ENCODE assay signal across 8 cellular contexts in genomic region chr17:4807534-4808377, GRCh38. TPM values are rescaled to one million over a fixed set of nuclear protein-coding genes. Genes with fewer than 3 reads are reported as not detected.
A peak's percentile ranks its signal among the peaks of the same experiment; 100 is the strongest.
DNase-seq lines count a peak whose midpoint lies in the region; ATAC-seq and TF ChIP-seq lines count a peak whose summit lies in the region.

No MANE protein-coding gene starts in this region.

- H3K9me3 Mint-ChIP-seq in GM23338: peaks cover 3% of the 10 kb centered on the region; the same call in 2 of the 3 replicates
- H3K9me3 Mint-ChIP-seq in activated naive CD4-positive, alpha-beta T cell treated with anti-CD3 and anti-CD28 coated beads, Interleukin-2, amount 50 U/mL, for 72 hours: no peaks in the 10 kb centered on the region

- peak overlapping the region; percentile 80; the same call in 1 of the 2 replicates for H3K27ac Mint-ChIP-seq in GM23338
- H3K27ac Mint-ChIP-seq in activated naive CD4-positive, alpha-beta T cell treated with anti-CD3 and anti-CD28 coated beads, Interleukin-2, amount 50 U/mL, for 72 hours: peak overlapping the region; percentile 28 to 81

- H3K27me3 ChIP-seq in GM23338 (ENCODE audit: insufficient read depth): no peaks in the 10 kb centered on the region
- H3K27me3 ChIP-seq in hepatocyte: no peaks in the 10 kb centered on the region
- H3K27me3 ChIP-seq in skeletal muscle tissue (ENCODE audit: control insufficient read depth in 3 of 3, insufficient read depth in 3 of 3, low read length in 3 of 3): no peaks in the 10 kb centered on the region

- H3F3A ChIP-seq in GM23338 (replicated peaks; ENCODE audit: low read depth): no peaks in the 10 kb centered on the region

- TF ChIP-seq CTCF in GM23338 (conservative IDR thresholded peaks at IDR 0.05; ENCODE audit: low read depth in 2 of 2): no peak
- no peak for TF ChIP-seq CTCF in hepatocyte (IDR thresholded peaks at IDR 0.05; ENCODE audit: poor library complexity)

- peaks cover 19% of the 10 kb centered on the region for H3K27me3 Mint-ChIP-seq in GM23338 (ENCODE audit: insufficient read depth, low read depth, poor library complexity)

- H3K4me1 ChIP-seq in GM23338 (ENCODE audit: insufficient read depth) (peaks cover 6% of the 10 kb centered on the region), hepatocyte (ENCODE audit: insufficient read depth) (no peaks in the 10 kb centered on the region), skeletal muscle tissue (ENCODE audit: control insufficient read depth in 3 of 3, insufficient read depth in 3 of 3, low read length in 3 of 3) (peaks cover 12 to 20% (median 16%) of the 10 kb centered on the region in 3 donors)

- peak; percentile 9 for ATAC-seq in GM23338
- no peak for ATAC-seq in activated naive CD4-positive, alpha-beta T cell treated with anti-CD3 and anti-CD28 coated beads, Interleukin-2, amount 50 U/mL, for 72 hours

- 67% methylated on average over 19 of the region's 38 CpGs for WGBS in hepatocyte (ENCODE audit: low lambda C conversion rate, missing lambda C conversion rate)

- peaks cover 8% of the 10 kb centered on the region; the same call in 2 of the 3 replicates for H3K4me1 Mint-ChIP-seq in GM23338

- peaks cover 14% of the 10 kb centered on the region for H3K36me3 ChIP-seq in GM23338 (ENCODE audit: insufficient read depth)
- H3K36me3 ChIP-seq in hepatocyte (replicated peaks; ENCODE audit: insufficient read depth, low read depth): no peaks in the 10 kb centered on the region
- peaks cover 6 to 7% (median 7%) of the 10 kb centered on the region in 3 donors for H3K36me3 ChIP-seq in skeletal muscle tissue (ENCODE audit: control insufficient read depth in 3 of 3, insufficient read depth in 3 of 3, low read length in 3 of 3)

- H3K9ac ChIP-seq in skeletal muscle tissue (ENCODE audit: low read depth in 1 of 3, low read length in 3 of 3): peak overlapping the region in 2 of 3 donors; percentile 42 to 50

- no peaks in the 10 kb centered on the region for H3K79me2 ChIP-seq in GM23338 (replicated peaks; ENCODE audit: insufficient read depth)
- peaks cover 10% of the 10 kb centered on the region for H3K79me2 ChIP-seq in hepatocyte

- H3K4me2 ChIP-seq in GM23338 (peak overlapping the region; percentile 78), hepatocyte (peak overlapping the region; percentile 82)

- H3K4me3 Mint-ChIP-seq in GM23338: peak overlapping the region; percentile 91

- H2AFZ ChIP-seq in GM23338 (no peak overlapping the region), hepatocyte (peak overlapping the region; percentile 82)

- no peak overlapping the region for H3K27ac ChIP-seq in GM23338 (ENCODE audit: low read depth)
- H3K27ac ChIP-seq in hepatocyte: peak overlapping the region; percentile 86
- H3K27ac ChIP-seq in skeletal muscle tissue (ENCODE audit: low read depth, low read length): no peak overlapping the region

- DNase-seq in GM23338 (ENCODE audit: low spot score) (no peak), hepatocyte (ENCODE audit: low spot score) (peak; percentile 38), activated gamma-delta T cell (lab: John Stamatoyannopoulos, UW) (no peak), islet precursor cell (no peak), NCI-H2171 treated with DMSO at 0.1 percent for 48 hours (lab: John Stamatoyannopoulos, UW) (no peak), DMS79 treated with DMSO at 0.1 percent for 48 hours (lab: John Stamatoyannopoulos, UW) (no peak)
- DNase-seq in activated naive CD4-positive, alpha-beta T cell treated with anti-CD3 and anti-CD28 coated beads, Interleukin-2, amount 50 U/mL, for 72 hours (ENCODE audit: low spot score in 2 of 2): no peak

- no peaks in the 10 kb centered on the region; the same call in 1 of the 2 replicates for H4K20me1 ChIP-seq in GM23338 (replicated peaks; ENCODE audit: insufficient read depth)
- no peaks in the 10 kb centered on the region for H4K20me1 ChIP-seq in hepatocyte (ENCODE audit: insufficient read depth, poor library complexity, severe bottlenecking)

- H3K9me3 ChIP-seq in hepatocyte (ENCODE audit: low read depth) (no peaks in the 10 kb centered on the region), skeletal muscle tissue (ENCODE audit: control insufficient read depth in 3 of 3, low read length in 3 of 3) (no peaks in the 10 kb centered on the region)

- peaks cover 21% of the 10 kb centered on the region for H3K36me3 Mint-ChIP-seq in GM23338 (ENCODE audit: low read depth)
- H3K36me3 Mint-ChIP-seq in activated naive CD4-positive, alpha-beta T cell treated with anti-CD3 and anti-CD28 coated beads, Interleukin-2, amount 50 U/mL, for 72 hours: no peaks in the 10 kb centered on the region

- no peaks in the 10 kb centered on the region for H3K9me2 ChIP-seq in GM23338 (ENCODE audit: insufficient read depth)
- no peaks in the 10 kb centered on the region for H3K9me2 ChIP-seq in hepatocyte (replicated peaks; ENCODE audit: insufficient read depth)

- H3K4me3 ChIP-seq in GM23338: peak overlapping the region; percentile 77
- H3K4me3 ChIP-seq in hepatocyte: peak overlapping the region; percentile 98
- peak overlapping the region; percentile 69 to 76 (median 71) for H3K4me3 ChIP-seq in skeletal muscle tissue (ENCODE audit: low read length in 3 of 3)

TF ChIP-seq in GM23338, 12 proteins besides CTCF, POLR2A, EP300 and RAD21 (continues in another document):
- TF ChIP-seq ZNF114 (CRISPR knock-in tag; IDR thresholded peaks at IDR 0.05) (no peak), EZH2phosphoT487 (IDR thresholded peaks at IDR 0.05; ENCODE audit: unreplicated experiment) (no peak), REST (IDR thresholded peaks at IDR 0.05; ENCODE audit: unreplicated experiment) (no peak), POLR2AphosphoS5 (IDR thresholded peaks at IDR 0.05; ENCODE audit: low read depth) (no peak), NANOG (IDR thresholded peaks at IDR 0.05; ENCODE audit: borderline replicate concordance) (no peak), ZNF331 (CRISPR knock-in tag; IDR thresholded peaks at IDR 0.05; ENCODE audit: low read depth) (no peak)

RNA-seq across cellular contexts. Expression of gene PLD2, which starts 0.8 kb away (rescaled TPM):
- total RNA-seq in GM23338 (2014; rRNA removed; shearing (Covaris generic)): 49.9 and 55.9 TPM in 2 replicates
- polyA plus RNA-seq in GM23338 (2016; fragmentation: Nextera tagmentation; extraction: Ambion mirVana) (20.2 and 22.1 TPM in 2 replicates), hepatocyte (21.8 and 27.3 TPM in 2 replicates)
- total RNA-seq in activated naive CD4-positive, alpha-beta T cell treated with anti-CD3 and anti-CD28 coated beads, Interleukin-2, amount 50 U/mL, for 72 hours: 10 to 100 TPM; 23.6 to 31.4 TPM
- total RNA-seq in hepatocyte (13.9 and 25.2 TPM in 2 replicates), skeletal muscle tissue (9.9 TPM)

RNA-seq across cellular contexts. Expression of gene PSMB6, which starts 11.8 kb away (rescaled TPM):
- 266 and 302 TPM in 2 replicates for total RNA-seq in GM23338 (2014; rRNA removed; shearing (Covaris generic))
- 465 and 502 TPM in 2 replicates for polyA plus RNA-seq in GM23338 (2016; fragmentation: Nextera tagmentation; extraction: Ambion mirVana)
- total RNA-seq in activated naive CD4-positive, alpha-beta T cell treated with anti-CD3 and anti-CD28 coated beads, Interleukin-2, amount 50 U/mL, for 72 hours: 100 to 1,000 TPM; 133 to 135 TPM
- 126 and 154 TPM in 2 replicates for total RNA-seq in hepatocyte
- polyA plus RNA-seq in hepatocyte: 287 and 295 TPM in 2 replicates
- total RNA-seq in skeletal muscle tissue: 105 TPM

RNA-seq across cellular contexts. Expression of gene GLTPD2, which starts 19.0 kb away (rescaled TPM):
- 1.3 TPM in 1 of 2 replicates, not detected in the other for total RNA-seq in GM23338 (2014; rRNA removed; shearing (Covaris generic))
- polyA plus RNA-seq in GM23338 (2016; fragmentation: Nextera tagmentation; extraction: Ambion mirVana) (0.33 and 0.47 TPM in 2 replicates), hepatocyte (80.7 and 100.0 TPM in 2 replicates)
- total RNA-seq in activated naive CD4-positive, alpha-beta T cell treated with anti-CD3 and anti-CD28 coated beads, Interleukin-2, amount 50 U/mL, for 72 hours: not detected
- total RNA-seq in hepatocyte (36.4 and 40.1 TPM in 2 replicates), skeletal muscle tissue (not detected)

RNA-seq across cellular contexts. Expression of gene VMO1, which starts 21.6 kb away (rescaled TPM):
- 0.38 TPM in 1 of 2 replicates, not detected in the other for total RNA-seq in GM23338 (2014; rRNA removed; shearing (Covaris generic))
- polyA plus RNA-seq in GM23338 (2016; fragmentation: Nextera tagmentation; extraction: Ambion mirVana) (0.40 and 0.47 TPM in 2 replicates), hepatocyte (2.7 and 4.3 TPM in 2 replicates)
- total RNA-seq in activated naive CD4-positive, alpha-beta T cell treated with anti-CD3 and anti-CD28 coated beads, Interleukin-2, amount 50 U/mL, for 72 hours: under 1 TPM in 1 of 2 donors, not detected in 1; 0.50 TPM
- total RNA-seq in hepatocyte (0.33 TPM in 1 of 2 replicates, not detected in the other), skeletal muscle tissue (4.7 TPM)
